In the genomic region with DNA sequence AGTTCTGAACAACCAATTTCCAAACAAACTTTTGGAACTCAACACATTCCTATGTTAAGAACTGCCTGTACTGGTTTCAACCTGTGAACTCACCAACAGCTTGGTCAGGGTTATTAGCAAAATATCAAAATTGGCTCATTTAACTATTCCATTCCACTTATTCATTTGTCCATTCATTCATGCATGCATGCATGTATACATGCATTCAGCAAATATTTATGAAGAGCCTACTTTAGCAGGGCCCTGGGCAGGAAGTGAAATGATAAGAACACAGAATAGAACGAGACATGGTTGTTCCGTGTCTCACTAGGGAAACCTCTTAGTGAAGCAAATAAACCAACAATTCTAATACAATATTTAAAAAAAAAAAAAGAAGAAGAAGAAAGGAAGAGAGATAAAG, we compare ENCODE assay signal across 30 cellular contexts.
"Had no signal": no experiment of that assay in that cellular context is flagged by ENCODE, and none has a peak within 500 bp of the region (broad histone marks: within the 10 kb centered on the region; RNA-seq: fewer than 3 reads in every experiment).

No MANE protein-coding gene starts in this region.

- H3K36me3 Mint-ChIP-seq: stimulated activated effector memory CD8-positive, alpha-beta T cell treated with anti-CD3 and anti-CD28 coated beads, Interleukin-12 subunit alpha, Interleukin-12 subunit beta, amount 100 ng/mL, for 72 hours had no signal

- DNase-seq: nephron progenitor cell; nucleus accumbens; ovary; posterior cingulate gyrus; psoas muscle; right cardiac atrium; right lobe of liver; sigmoid colon; small intestine; stimulated activated CD4-positive, alpha-beta T cell treated with anti-CD3 and anti-CD28 coated beads, Interleukin-15, amount 100 ng/mL, for 24 hours; stimulated activated CD4-positive, alpha-beta T cell treated with anti-CD3 and anti-CD28 coated beads, Interleukin-2, amount 100 ng/mL, for 24 hours; stimulated activated CD4-positive, alpha-beta T cell treated with anti-CD3 and anti-CD28 coated beads, Interleukin-2, amount 100 ng/mL, for 48 hours; stimulated activated CD4-positive, alpha-beta T cell treated with anti-CD3 and anti-CD28 coated beads, Interleukin-4, amount 100 ng/mL, for 24 hours; stimulated activated naive B cell treated with anti-CD40 and anti-IgM and Interleukin-4, amounts not matched to agents 10 μg/mL and 1 μg/mL and 100 μg/mL, for 72 hours; stimulated activated naive CD4-positive, alpha-beta T cell treated with Interleukin-2 at 50 U/mL for 16 hours; stomach; thyroid gland; trophoblast cell; upper lobe of left lung had no signal

- H3K9me3 ChIP-seq: ovary, psoas muscle, thyroid gland had no signal

- H3K36me3 ChIP-seq: neutrophil, ovary, right lobe of liver, sigmoid colon, stomach, thyroid gland, upper lobe of left lung, vagina had no signal

- H3K4me1 Mint-ChIP-seq: nephron progenitor cell; neural crest cell; stimulated activated effector memory CD8-positive, alpha-beta T cell treated with anti-CD3 and anti-CD28 coated beads, Interleukin-12 subunit alpha, Interleukin-12 subunit beta, amount 100 ng/mL, for 72 hours; stimulated activated naive B cell treated with anti-CD40 and anti-IgM and Interleukin-4, amounts not matched to agents 10 μg/mL and 1 μg/mL and 100 μg/mL, for 72 hours had no signal

- H3K79me2 ChIP-seq: parathyroid adenoma had no signal

- FAIRE-seq: small intestine, urothelium cell line had no signal

- H3K27me3 Mint-ChIP-seq: natural killer cell treated with Interleukin-12 subunit alpha and Interleukin-12 subunit beta and Interleukin-15 and Interleukin-18, amount 100 ng/mL, for 72 hours; progenitor cell of endocrine pancreas; stimulated activated naive CD8-positive, alpha-beta T cell treated with anti-CD3 and anti-CD28 coated beads, Interleukin-15, Interleukin-2, amounts not matched to agents 100 ng/mL and 50 ng/mL, for 24 hours had no signal

- H3K4me3 Mint-ChIP-seq: natural killer cell treated with Interleukin-12 subunit alpha and Interleukin-12 subunit beta and Interleukin-15 and Interleukin-18, amount 100 ng/mL, for 72 hours; nephron progenitor cell; neural crest cell; stimulated activated effector memory CD8-positive, alpha-beta T cell treated with anti-CD3 and anti-CD28 coated beads, Interleukin-12 subunit alpha, Interleukin-12 subunit beta, amount 100 ng/mL, for 72 hours; stimulated activated naive B cell treated with anti-CD40 and anti-IgM and Interleukin-4, amounts not matched to agents 10 μg/mL and 1 μg/mL and 100 μg/mL, for 72 hours; stimulated activated naive CD8-positive, alpha-beta T cell treated with anti-CD3 and anti-CD28 coated beads, Interleukin-15, Interleukin-2, amounts not matched to agents 100 ng/mL and 50 ng/mL, for 24 hours had no signal

- ATAC-seq: natural killer cell treated with Interleukin-12 subunit alpha and Interleukin-12 subunit beta and Interleukin-15 and Interleukin-18, amount 100 ng/mL, for 72 hours; psoas muscle; right cardiac atrium; right lobe of liver; stimulated activated effector memory CD8-positive, alpha-beta T cell treated with anti-CD3 and anti-CD28 coated beads, Interleukin-12 subunit alpha, Interleukin-12 subunit beta, amount 100 ng/mL, for 72 hours; stimulated activated naive B cell treated with anti-CD40 and anti-IgM and Interleukin-4, amounts not matched to agents 10 μg/mL and 1 μg/mL and 100 μg/mL, for 72 hours had no signal

- H3K9ac ChIP-seq: parathyroid adenoma had no signal

- H3K4me3 ChIP-seq: ovary, psoas muscle, right lobe of liver, sigmoid colon, stomach, thoracic aorta, thyroid gland, tibial nerve, upper lobe of left lung, vagina had no signal

- H3K27ac Mint-ChIP-seq: natural killer cell treated with Interleukin-12 subunit alpha and Interleukin-12 subunit beta and Interleukin-15 and Interleukin-18, amount 100 ng/mL, for 72 hours; nephron progenitor cell; progenitor cell of endocrine pancreas; stimulated activated effector memory CD8-positive, alpha-beta T cell treated with anti-CD3 and anti-CD28 coated beads, Interleukin-12 subunit alpha, Interleukin-12 subunit beta, amount 100 ng/mL, for 72 hours; stimulated activated naive B cell treated with anti-CD40 and anti-IgM and Interleukin-4, amounts not matched to agents 10 μg/mL and 1 μg/mL and 100 μg/mL, for 72 hours; stimulated activated naive CD8-positive, alpha-beta T cell treated with anti-CD3 and anti-CD28 coated beads, Interleukin-15, Interleukin-2, amounts not matched to agents 100 ng/mL and 50 ng/mL, for 24 hours had no signal

- H3K27me3 ChIP-seq: neutrophil, ovary, right lobe of liver, sigmoid colon, stomach, thyroid gland, tibial nerve, upper lobe of left lung, vagina had no signal

- H3K4me1 ChIP-seq: parathyroid adenoma, psoas muscle, right lobe of liver, sigmoid colon, stomach, tibial nerve, upper lobe of left lung, vagina had no signal

- H2AFZ ChIP-seq: parathyroid adenoma had no signal

- H3K27ac ChIP-seq: neutrophil, ovary, parathyroid adenoma, psoas muscle, right lobe of liver, sigmoid colon, stomach, thyroid gland, tibial nerve, upper lobe of left lung, vagina had no signal
